Comparison of ENCODE assay signal across 1 cellular context in the genomic region with DNA sequence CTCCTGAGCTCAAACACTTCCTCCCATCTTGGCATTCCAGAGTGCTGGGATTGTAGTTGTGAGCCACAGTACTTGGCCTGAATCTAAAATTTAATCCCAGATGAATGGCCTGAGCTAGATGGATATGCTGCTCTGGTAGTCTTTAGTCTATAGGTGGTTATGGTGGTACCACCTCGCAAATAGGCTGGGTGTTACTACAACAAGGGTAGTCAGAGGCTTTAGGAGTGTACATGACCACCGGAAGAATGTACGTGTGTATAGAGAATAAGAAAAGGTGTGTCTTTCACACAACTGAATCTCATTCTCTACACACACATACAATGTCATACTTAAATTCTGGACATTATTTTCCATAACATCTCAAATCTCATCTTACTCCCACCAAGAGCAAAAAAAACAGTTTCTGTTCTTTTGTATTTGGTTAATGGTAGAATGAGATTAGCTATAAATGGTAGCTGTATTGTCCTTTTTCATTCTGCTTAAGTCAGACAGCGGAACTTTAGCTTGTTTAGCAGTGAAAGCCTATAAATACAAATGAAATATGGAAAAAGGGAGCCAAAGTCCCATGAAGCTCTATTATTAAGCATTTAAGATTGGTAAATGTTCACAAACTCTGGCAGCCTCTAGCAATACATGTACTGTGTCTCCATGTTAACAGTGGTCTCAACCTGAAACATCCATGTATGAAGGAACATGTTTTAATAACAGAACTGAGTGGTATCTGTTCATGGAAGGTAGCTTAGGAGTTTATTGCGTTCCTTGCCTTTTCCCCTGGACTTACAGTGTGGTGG.
A peak's percentile ranks its signal among the peaks of the same experiment; 100 is the strongest.
TF ChIP-seq lines count a peak whose summit lies in the region.

No MANE protein-coding gene starts in this region.

TF ChIP-seq in K562, 482 proteins besides CTCF, POLR2A, EP300 and RAD21:
- TF ChIP-seq GABPB1 (CRISPR knock-in tag; IDR thresholded peaks at IDR 0.05): 0 out of 2 replicates have a peak, but pooled peaks have one; percentile 37
- TF ChIP-seq CHCHD3 (CRISPR knock-in tag; IDR thresholded peaks at IDR 0.05): no peak
- TF ChIP-seq, protein P1, sequence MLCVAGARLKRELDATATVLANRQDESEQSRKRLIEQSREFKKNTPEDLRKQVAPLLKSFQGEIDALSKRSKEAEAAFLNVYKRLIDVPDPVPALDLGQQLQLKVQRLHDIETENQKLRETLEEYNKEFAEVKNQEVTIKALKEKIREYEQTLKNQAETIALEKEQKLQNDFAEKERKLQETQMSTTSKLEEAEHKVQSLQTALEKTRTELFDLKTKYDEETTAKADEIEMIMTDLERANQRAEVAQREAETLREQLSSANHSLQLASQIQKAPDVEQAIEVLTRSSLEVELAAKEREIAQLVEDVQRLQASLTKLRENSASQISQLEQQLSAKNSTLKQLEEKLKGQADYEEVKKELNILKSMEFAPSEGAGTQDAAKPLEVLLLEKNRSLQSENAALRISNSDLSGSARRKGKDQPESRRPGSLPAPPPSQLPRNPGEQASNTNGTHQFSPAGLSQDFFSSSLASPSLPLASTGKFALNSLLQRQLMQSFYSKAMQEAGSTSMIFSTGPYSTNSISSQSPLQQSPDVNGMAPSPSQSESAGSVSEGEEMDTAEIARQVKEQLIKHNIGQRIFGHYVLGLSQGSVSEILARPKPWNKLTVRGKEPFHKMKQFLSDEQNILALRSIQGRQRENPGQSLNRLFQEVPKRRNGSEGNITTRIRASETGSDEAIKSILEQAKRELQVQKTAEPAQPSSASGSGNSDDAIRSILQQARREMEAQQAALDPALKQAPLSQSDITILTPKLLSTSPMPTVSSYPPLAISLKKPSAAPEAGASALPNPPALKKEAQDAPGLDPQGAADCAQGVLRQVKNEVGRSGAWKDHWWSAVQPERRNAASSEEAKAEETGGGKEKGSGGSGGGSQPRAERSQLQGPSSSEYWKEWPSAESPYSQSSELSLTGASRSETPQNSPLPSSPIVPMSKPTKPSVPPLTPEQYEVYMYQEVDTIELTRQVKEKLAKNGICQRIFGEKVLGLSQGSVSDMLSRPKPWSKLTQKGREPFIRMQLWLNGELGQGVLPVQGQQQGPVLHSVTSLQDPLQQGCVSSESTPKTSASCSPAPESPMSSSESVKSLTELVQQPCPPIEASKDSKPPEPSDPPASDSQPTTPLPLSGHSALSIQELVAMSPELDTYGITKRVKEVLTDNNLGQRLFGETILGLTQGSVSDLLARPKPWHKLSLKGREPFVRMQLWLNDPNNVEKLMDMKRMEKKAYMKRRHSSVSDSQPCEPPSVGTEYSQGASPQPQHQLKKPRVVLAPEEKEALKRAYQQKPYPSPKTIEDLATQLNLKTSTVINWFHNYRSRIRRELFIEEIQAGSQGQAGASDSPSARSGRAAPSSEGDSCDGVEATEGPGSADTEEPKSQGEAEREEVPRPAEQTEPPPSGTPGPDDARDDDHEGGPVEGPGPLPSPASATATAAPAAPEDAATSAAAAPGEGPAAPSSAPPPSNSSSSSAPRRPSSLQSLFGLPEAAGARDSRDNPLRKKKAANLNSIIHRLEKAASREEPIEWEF (CRISPR knock-in tag; IDR thresholded peaks at IDR 0.05): peak; percentile 9; the same call in 1 of the 2 replicates
- TF ChIP-seq BACH1 (tag; IDR thresholded peaks at IDR 0.05): 0 out of 2 replicates have a peak, but pooled peaks have one; percentile 55
- TF ChIP-seq DDX20 (tag; IDR thresholded peaks at IDR 0.05; ENCODE audit: low read depth): 0 out of 2 replicates have a peak, but pooled peaks have one; percentile 23
- peak; percentile 76 for TF ChIP-seq ZNF584 (CRISPR knock-in tag; IDR thresholded peaks at IDR 0.05; ENCODE audit: low read depth)
- TF ChIP-seq ZNF146 (CRISPR knock-in tag; IDR thresholded peaks at IDR 0.05; ENCODE audit: unreplicated experiment): no peak
- TF ChIP-seq, protein P2, sequence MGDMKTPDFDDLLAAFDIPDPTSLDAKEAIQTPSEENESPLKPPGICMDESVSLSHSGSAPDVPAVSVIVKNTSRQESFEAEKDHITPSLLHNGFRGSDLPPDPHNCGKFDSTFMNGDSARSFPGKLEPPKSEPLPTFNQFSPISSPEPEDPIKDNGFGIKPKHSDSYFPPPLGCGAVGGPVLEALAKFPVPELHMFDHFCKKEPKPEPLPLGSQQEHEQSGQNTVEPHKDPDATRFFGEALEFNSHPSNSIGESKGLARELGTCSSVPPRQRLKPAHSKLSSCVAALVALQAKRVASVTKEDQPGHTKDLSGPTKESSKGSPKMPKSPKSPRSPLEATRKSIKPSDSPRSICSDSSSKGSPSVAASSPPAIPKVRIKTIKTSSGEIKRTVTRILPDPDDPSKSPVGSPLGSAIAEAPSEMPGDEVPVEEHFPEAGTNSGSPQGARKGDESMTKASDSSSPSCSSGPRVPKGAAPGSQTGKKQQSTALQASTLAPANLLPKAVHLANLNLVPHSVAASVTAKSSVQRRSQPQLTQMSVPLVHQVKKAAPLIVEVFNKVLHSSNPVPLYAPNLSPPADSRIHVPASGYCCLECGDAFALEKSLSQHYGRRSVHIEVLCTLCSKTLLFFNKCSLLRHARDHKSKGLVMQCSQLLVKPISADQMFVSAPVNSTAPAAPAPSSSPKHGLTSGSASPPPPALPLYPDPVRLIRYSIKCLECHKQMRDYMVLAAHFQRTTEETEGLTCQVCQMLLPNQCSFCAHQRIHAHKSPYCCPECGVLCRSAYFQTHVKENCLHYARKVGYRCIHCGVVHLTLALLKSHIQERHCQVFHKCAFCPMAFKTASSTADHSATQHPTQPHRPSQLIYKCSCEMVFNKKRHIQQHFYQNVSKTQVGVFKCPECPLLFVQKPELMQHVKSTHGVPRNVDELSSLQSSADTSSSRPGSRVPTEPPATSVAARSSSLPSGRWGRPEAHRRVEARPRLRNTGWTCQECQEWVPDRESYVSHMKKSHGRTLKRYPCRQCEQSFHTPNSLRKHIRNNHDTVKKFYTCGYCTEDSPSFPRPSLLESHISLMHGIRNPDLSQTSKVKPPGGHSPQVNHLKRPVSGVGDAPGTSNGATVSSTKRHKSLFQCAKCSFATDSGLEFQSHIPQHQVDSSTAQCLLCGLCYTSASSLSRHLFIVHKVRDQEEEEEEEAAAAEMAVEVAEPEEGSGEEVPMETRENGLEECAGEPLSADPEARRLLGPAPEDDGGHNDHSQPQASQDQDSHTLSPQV (IDR thresholded peaks at IDR 0.05): peak; percentile 68
- TF ChIP-seq MCM5 (IDR thresholded peaks at IDR 0.05; ENCODE audit: low read depth): no peak
- no peak for TF ChIP-seq TCF15 (CRISPR knock-in tag; IDR thresholded peaks at IDR 0.05)
- TF ChIP-seq WHSC1 (IDR thresholded peaks at IDR 0.05; ENCODE audit: low read length): peak; percentile 45
- TF ChIP-seq, protein P3, sequence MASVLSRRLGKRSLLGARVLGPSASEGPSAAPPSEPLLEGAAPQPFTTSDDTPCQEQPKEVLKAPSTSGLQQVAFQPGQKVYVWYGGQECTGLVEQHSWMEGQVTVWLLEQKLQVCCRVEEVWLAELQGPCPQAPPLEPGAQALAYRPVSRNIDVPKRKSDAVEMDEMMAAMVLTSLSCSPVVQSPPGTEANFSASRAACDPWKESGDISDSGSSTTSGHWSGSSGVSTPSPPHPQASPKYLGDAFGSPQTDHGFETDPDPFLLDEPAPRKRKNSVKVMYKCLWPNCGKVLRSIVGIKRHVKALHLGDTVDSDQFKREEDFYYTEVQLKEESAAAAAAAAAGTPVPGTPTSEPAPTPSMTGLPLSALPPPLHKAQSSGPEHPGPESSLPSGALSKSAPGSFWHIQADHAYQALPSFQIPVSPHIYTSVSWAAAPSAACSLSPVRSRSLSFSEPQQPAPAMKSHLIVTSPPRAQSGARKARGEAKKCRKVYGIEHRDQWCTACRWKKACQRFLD (CRISPR knock-in tag; IDR thresholded peaks at IDR 0.05): peak; percentile 46
- no peak for TF ChIP-seq HMG20B (CRISPR knock-in tag; IDR thresholded peaks at IDR 0.05)
- 0 out of 2 replicates have a peak, but pooled peaks have one; percentile 57 for TF ChIP-seq ZFPM2 (CRISPR knock-in tag; IDR thresholded peaks at IDR 0.05)
- TF ChIP-seq PTTG1 (tag; IDR thresholded peaks at IDR 0.05; ENCODE audit: low read depth): peak; percentile 63; the same call in 1 of the 2 replicates
- TF ChIP-seq, protein P4, sequence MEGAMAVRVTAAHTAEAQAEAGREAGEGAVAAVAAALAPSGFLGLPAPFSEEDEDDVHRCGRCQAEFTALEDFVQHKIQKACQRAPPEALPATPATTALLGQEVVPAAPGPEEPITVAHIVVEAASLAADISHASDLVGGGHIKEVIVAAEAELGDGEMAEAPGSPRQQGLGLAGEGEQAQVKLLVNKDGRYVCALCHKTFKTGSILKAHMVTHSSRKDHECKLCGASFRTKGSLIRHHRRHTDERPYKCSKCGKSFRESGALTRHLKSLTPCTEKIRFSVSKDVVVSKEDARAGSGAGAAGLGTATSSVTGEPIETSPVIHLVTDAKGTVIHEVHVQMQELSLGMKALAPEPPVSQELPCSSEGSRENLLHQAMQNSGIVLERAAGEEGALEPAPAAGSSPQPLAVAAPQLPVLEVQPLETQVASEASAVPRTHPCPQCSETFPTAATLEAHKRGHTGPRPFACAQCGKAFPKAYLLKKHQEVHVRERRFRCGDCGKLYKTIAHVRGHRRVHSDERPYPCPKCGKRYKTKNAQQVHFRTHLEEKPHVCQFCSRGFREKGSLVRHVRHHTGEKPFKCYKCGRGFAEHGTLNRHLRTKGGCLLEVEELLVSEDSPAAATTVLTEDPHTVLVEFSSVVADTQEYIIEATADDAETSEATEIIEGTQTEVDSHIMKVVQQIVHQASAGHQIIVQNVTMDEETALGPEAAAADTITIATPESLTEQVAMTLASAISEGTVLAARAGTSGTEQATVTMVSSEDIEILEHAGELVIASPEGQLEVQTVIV (CRISPR knock-in tag; IDR thresholded peaks at IDR 0.05; ENCODE audit: borderline replicate concordance): 0 out of 2 replicates have a peak, but pooled peaks have one; percentile 22
- peak; percentile 66; the same call in 1 of the 2 replicates for TF ChIP-seq ZNF175 (CRISPR knock-in tag; IDR thresholded peaks at IDR 0.05; ENCODE audit: low read depth)
- TF ChIP-seq MTA2 (IDR thresholded peaks at IDR 0.05; ENCODE audit: low read depth): no peak
- 0 out of 2 replicates have a peak, but pooled peaks have one; percentile 8 for TF ChIP-seq ELF2 (CRISPR knock-in tag; IDR thresholded peaks at IDR 0.05)
